ENCODE assay signal across 9 cellular contexts in genomic region chr4:164383187-164384181, GRCh38.
DNase-seq lines count a peak whose midpoint lies in the region; ATAC-seq and TF ChIP-seq lines count a peak whose summit lies in the region.
"Had no signal": no experiment of that assay in that cellular context is flagged by ENCODE, and none has a peak within 500 bp of the region (broad histone marks: within the 10 kb centered on the region; RNA-seq: fewer than 3 reads in every experiment).

No MANE protein-coding gene starts in this region.

- no peak for TF ChIP-seq CTCF in foreskin fibroblast (IDR thresholded peaks at IDR 0.05; ENCODE audit: low read depth, low read length)

- H3K27ac ChIP-seq in angular gyrus (ENCODE audit: low read depth, low read length) = peak overlapping the region; percentile 94
- H3K27ac ChIP-seq: epithelial cell of prostate had no signal

- DNase-seq in NCI-H2227 (lab: John Stamatoyannopoulos, UW; ENCODE audit: unreplicated experiment) (peak; percentile 17), NCI-H2227 treated with DMSO at 0.1 percent for 48 hours (lab: John Stamatoyannopoulos, UW) (no peak), iris pigment epithelial cell (ENCODE audit: low read depth) (peak; percentile 39), foreskin fibroblast (no peak)
- DNase-seq in stimulated activated naive CD8-positive, alpha-beta T cell treated with anti-CD3 and anti-CD28 coated beads, Interleukin-15, Interleukin-2, amounts not matched to agents 100 U/mL and 50 U/mL, for 24 hours = no peak
- no peak for DNase-seq in effector CD8-positive, alpha-beta T cell (lab: John Stamatoyannopoulos, UW)

- no peak overlapping the region for H3K4me3 ChIP-seq in foreskin fibroblast (ENCODE audit: low read depth in 1 of 2, low read length in 2 of 2)

- peak; percentile 43 for ATAC-seq in stimulated activated naive CD8-positive, alpha-beta T cell treated with anti-CD3 and anti-CD28 coated beads, Interleukin-15, Interleukin-2, amounts not matched to agents 100 U/mL and 50 U/mL, for 24 hours
- no peak for ATAC-seq in GM21381 (IDR thresholded peaks at IDR 0.05; ENCODE audit: unreplicated experiment)

Comparison
In these comparisons a context has a peak if more than half of its experiments do, and no peak if none do; other contexts are left out.
1. DNase-seq: peak in NCI-H2227 (single experiment) and iris pigment epithelial cell (single experiment); none in NCI-H2227 treated with DMSO at 0.1 percent for 48 hours (single experiment), stimulated activated naive CD8-positive, alpha-beta T cell treated with anti-CD3 and anti-CD28 coated beads, Interleukin-15, Interleukin-2, amounts not matched to agents 100 U/mL and 50 U/mL, for 24 hours (single experiment), foreskin fibroblast (0 of 2) and effector CD8-positive, alpha-beta T cell (single experiment).